Comparison of ENCODE assay signal across 8 cellular contexts in the genomic region with DNA sequence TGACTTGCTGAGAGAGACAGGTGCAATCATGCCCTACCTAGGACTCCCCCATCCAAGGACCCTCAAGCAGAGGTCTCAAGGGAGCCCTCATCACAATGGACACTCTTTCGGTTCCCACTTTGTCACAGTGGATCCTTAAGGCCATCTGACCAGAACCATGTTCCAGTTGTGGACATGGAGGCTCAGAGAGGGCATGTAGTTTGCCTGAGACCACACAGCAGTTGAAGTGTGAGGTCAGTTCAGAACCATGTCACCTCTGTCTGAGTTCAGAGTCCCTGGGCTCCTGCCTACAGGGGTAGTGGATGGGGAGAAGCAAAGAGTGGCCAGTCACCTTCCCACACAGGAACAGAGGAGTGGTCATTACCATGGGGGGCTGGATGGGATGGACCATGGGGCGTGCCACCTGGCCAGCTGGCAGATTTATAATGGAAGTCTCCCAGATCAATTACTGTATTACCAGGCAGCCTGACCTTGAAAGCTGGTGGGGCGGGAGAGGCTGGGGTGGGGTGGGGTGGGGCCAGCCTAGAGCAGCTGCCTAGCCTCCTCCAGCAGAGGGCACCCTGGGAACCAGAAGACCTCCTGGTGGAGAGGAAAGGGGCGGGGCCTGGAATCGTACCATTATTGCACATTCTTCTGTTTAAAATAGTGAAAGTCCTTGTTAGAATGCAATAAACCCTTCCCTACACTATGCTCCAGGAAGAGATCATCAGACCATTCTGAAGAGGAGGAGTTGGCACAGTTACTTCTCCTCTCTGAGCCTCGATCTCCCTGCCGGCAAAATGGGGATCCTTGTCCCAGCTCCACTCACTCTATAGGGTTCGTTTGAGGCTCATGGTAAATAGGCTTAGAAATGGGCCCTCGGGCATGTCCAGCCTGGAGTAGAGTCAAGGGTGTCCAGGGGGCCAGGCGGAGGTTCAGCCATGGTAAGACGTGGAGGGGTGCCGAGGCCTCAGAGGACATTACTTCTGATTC. TPM values are rescaled to one million over a fixed set of nuclear protein-coding genes. Genes with fewer than 3 reads are reported as not detected.
A peak's percentile ranks its signal among the peaks of the same experiment; 100 is the strongest.
DNase-seq lines count a peak whose midpoint lies in the region; ATAC-seq and TF ChIP-seq lines count a peak whose summit lies in the region.

No MANE protein-coding gene starts in this region.

- H4K20me1 ChIP-seq in osteoblast (ENCODE audit: insufficient read depth, low read length), result no peaks in the 10 kb centered on the region

- ATAC-seq in HG02763 (IDR thresholded peaks at IDR 0.05; ENCODE audit: unreplicated experiment) (no peak), HG03196 (IDR thresholded peaks at IDR 0.05; ENCODE audit: unreplicated experiment) (no peak)

- H3K27me3 ChIP-seq in osteoblast (ENCODE audit: insufficient read depth, low read length), result peaks cover 18% of the 10 kb centered on the region

- no peak overlapping the region for H3K4me2 ChIP-seq in osteoblast (ENCODE audit: insufficient read depth, low read length)

- no peaks in the 10 kb centered on the region for H3K9me3 Mint-ChIP-seq in endothelial cell (ENCODE audit: unreplicated experiment)

- H3K79me2 ChIP-seq in osteoblast (ENCODE audit: insufficient read depth, low read length), result no peaks in the 10 kb centered on the region

- no peaks in the 10 kb centered on the region for H3K36me3 ChIP-seq in osteoblast (ENCODE audit: insufficient read depth, low read length)

- H3K36me3 Mint-ChIP-seq in endothelial cell (ENCODE audit: low read depth, unreplicated experiment), result no peaks in the 10 kb centered on the region

- no peaks in the 10 kb centered on the region for H3K4me1 Mint-ChIP-seq in endothelial cell (ENCODE audit: unreplicated experiment)

- H3K27ac Mint-ChIP-seq in endothelial cell (ENCODE audit: unreplicated experiment), result no peak overlapping the region

- no peak overlapping the region for H3K4me3 Mint-ChIP-seq in endothelial cell (ENCODE audit: unreplicated experiment)

- H3K27me3 Mint-ChIP-seq in endothelial cell (ENCODE audit: unreplicated experiment), result peaks cover 11% of the 10 kb centered on the region

- H3K4me3 ChIP-seq in osteoblast (ENCODE audit: insufficient read depth, low read length), result no peak overlapping the region

- H3K27ac ChIP-seq in osteoblast (ENCODE audit: low read depth, low read length), result no peak overlapping the region

- H3K4me1 ChIP-seq in osteoblast (ENCODE audit: insufficient read depth, low read length), result no peaks in the 10 kb centered on the region

- DNase-seq in NCI-H1092 treated with DMSO at 0.1 percent for 48 hours (lab: John Stamatoyannopoulos, UW), result peak; percentile 45
- no peak for DNase-seq in NCI-H1092 (lab: John Stamatoyannopoulos, UW)
- peak; percentile 5 for DNase-seq in HS-5 (ENCODE audit: low read depth)
- peak; percentile 46 for DNase-seq in RKO (ENCODE audit: low spot score)
- peak; percentile 66 for DNase-seq in endothelial cell (ENCODE audit: low spot score)
- DNase-seq in osteoblast (ENCODE audit: insufficient read length, low spot score, missing footprints), result peak; percentile 97

- TF ChIP-seq CTCF in endothelial cell (IDR thresholded peaks at IDR 0.05; ENCODE audit: unreplicated experiment), result peak; percentile 46
- TF ChIP-seq CTCF in osteoblast (IDR thresholded peaks at IDR 0.05; ENCODE audit: extremely low read depth, low read depth, low read length), result peak; percentile 27

- H2AFZ ChIP-seq in osteoblast (ENCODE audit: low read length), result no peak overlapping the region

- no peaks in the 10 kb centered on the region for H3K9me3 ChIP-seq in osteoblast (ENCODE audit: low read depth, low read length)

RNA-seq across cellular contexts. Expression of a gene that starts 26.9 kb away (rescaled TPM):
- total RNA-seq in endothelial cell (ENCODE audit: unreplicated experiment), result 18.8 TPM
- under 0.01 and 1.1 TPM in 2 replicates for total RNA-seq in osteoblast
